ENCODE assay signal across 8 cellular contexts in the genomic region with DNA sequence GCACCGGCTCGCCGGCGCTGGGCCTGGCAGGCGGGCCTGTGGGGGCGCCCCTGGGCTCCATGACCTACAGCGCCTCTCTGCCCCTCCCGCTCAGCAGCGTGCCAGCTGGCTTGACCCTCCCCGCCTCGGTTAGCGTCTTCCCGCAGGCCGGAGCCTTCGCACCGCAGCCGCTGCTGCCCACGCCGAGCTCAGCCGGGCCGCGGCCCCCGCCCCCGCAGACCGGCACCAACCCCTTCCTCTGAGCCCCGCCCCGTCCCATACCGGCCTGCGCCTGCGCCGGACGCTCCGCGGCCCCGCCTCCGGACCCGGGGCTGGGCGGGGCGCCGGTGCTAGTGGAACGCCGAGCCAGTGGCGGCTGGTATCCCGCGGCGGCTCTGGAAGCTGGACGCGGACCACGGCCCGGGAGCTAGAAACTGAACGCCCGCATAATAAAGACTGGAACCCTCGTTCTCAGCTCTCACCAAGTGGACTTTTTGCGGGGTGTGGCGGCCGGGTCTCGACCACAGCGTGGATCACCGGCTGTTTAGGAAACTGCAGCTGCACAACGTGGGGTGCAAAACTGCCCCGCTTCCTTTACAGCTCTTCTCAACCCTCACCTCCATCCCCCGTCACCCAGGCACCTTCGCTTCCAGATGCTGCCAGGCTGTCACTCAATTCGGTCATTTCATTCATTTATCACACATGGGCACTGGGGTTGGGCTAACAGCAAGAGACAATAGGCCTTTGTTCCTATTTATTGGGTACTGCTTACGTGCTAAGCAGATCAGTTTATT. TPM values are rescaled to one million over a fixed set of nuclear protein-coding genes. Genes with fewer than 3 reads are reported as not detected.
DNase-seq lines count a peak whose midpoint lies in the region; ATAC-seq, FAIRE-seq and TF ChIP-seq lines count a peak whose summit lies in the region.

No MANE protein-coding gene starts in this region.

- H3K36me3 Mint-ChIP-seq in H9 (ENCODE audit: insufficient read depth in 1 of 3, low read depth in 3 of 3), result no peaks in the 10 kb centered on the region
- no peaks in the 10 kb centered on the region for H3K36me3 Mint-ChIP-seq in activated naive CD8-positive, alpha-beta T cell

- H4K20me1 ChIP-seq in H9 (ENCODE audit: control insufficient read depth, insufficient read depth, insufficient read length) (no peaks in the 10 kb centered on the region), MM.1S (ENCODE audit: insufficient read depth, low read length) (no peaks in the 10 kb centered on the region)

- no peak overlapping the region for H3K56ac ChIP-seq in H9 (ENCODE audit: insufficient read length, low read depth, low read length)

- H3K9ac ChIP-seq in H9 (ENCODE audit: extremely low read depth, insufficient read length, low read length) (peak overlapping the region; percentile 8), MM.1S (ENCODE audit: low read length) (peak overlapping the region; percentile 40; the same call in 1 of the 2 replicates)

- ATAC-seq in SK-N-SH treated with all-trans-retinoic acid at 6 μM for 48 hours (peak; percentile 87), Right ventricle myocardium inferior (peak; percentile 93), pancreas (peak; percentile 82 to 90 (median 84))

- H3T11ph ChIP-seq in H9 (ENCODE audit: low read length), result no peak overlapping the region

- H3K23me2 ChIP-seq in H9 (ENCODE audit: insufficient read length, low read depth, low read length, poor library complexity, severe bottlenecking), result peaks cover 8% of the 10 kb centered on the region

- H2BK15ac ChIP-seq in H9 (ENCODE audit: low read depth, low read length), result no peak overlapping the region

- H2AFZ ChIP-seq in H9 (ENCODE audit: low read length), result no peak overlapping the region
- peak overlapping the region; percentile 84 for H2AFZ ChIP-seq in MM.1S (ENCODE audit: low read length)

- H3K9me3 ChIP-seq in H9 (ENCODE audit: control insufficient read depth, low read depth, low read length), result no peaks in the 10 kb centered on the region
- H3K9me3 ChIP-seq in MM.1S (replicated peaks; ENCODE audit: insufficient read depth, low read length), result no peaks in the 10 kb centered on the region
- no peaks in the 10 kb centered on the region for H3K9me3 ChIP-seq in pancreas
- H3K9me3 ChIP-seq in thyroid gland, result no peaks in the 10 kb centered on the region

- no peak overlapping the region for H2BK5ac ChIP-seq in H9 (ENCODE audit: insufficient read length, low read length)

- peaks cover 34% of the 10 kb centered on the region for H3K27me3 Mint-ChIP-seq in H9 (ENCODE audit: low read depth)
- peaks cover 3% of the 10 kb centered on the region for H3K27me3 Mint-ChIP-seq in activated naive CD8-positive, alpha-beta T cell

- DNase-seq in GF-D8 (lab: John Stamatoyannopoulos, UW), result peak; percentile 29
- DNase-seq in H9, result peak; percentile 92
- peak; percentile 85 for DNase-seq in MM.1S
- DNase-seq in Right ventricle myocardium inferior (ENCODE audit: missing footprints), result peak; percentile 94
- DNase-seq in pancreas, result peak; percentile 82 to 96 (median 89)
- peak; percentile 88 for DNase-seq in thyroid gland

- intact Hi-C loops in Right ventricle myocardium inferior (cut with DNase I) (loop anchor here (2.0 to 10.0 kb wide), 3 partner anchors 33 to 413 kb away; partner anchors contain the start of gene MYCBPAP), pancreas (cut with DNase I) (loop anchor here in 1 of 3 donors (10.0 kb wide), 1 partner anchor 303 kb away; no protein-coding TSS in a partner anchor), thyroid gland (cut with DNase I) (loop anchor here (5.0 kb wide), 1 partner anchor 55 kb away; no protein-coding TSS in a partner anchor)

- no peaks in the 10 kb centered on the region for H3K9me2 ChIP-seq in MM.1S (replicated peaks; ENCODE audit: insufficient read depth, low read length)

- no peak overlapping the region for H2BK12ac ChIP-seq in H9 (ENCODE audit: insufficient read length, low read depth, low read length)

- H3F3A ChIP-seq in MM.1S (ENCODE audit: insufficient read depth, low read length), result no peaks in the 10 kb centered on the region

- H4K91ac ChIP-seq in H9 (ENCODE audit: insufficient read length, low read depth, low read length), result no peak overlapping the region

- H2BK120ac ChIP-seq in H9 (ENCODE audit: low read depth, low read length, poor library complexity, severe bottlenecking), result no peak overlapping the region

- H3K18ac ChIP-seq in H9 (ENCODE audit: insufficient read length, low read depth, low read length), result peak overlapping the region; percentile 77

- no peak for FAIRE-seq in pancreas (lab: Jason Lieb, UNC)

- no peak overlapping the region for H4K8ac ChIP-seq in H9 (replicated peaks; ENCODE audit: insufficient read length, low read depth, low read length)

- no peaks in the 10 kb centered on the region for H3K79me2 ChIP-seq in H9 (ENCODE audit: insufficient read depth, low read length)
- H3K79me2 ChIP-seq in MM.1S (ENCODE audit: low read length), result no peaks in the 10 kb centered on the region

- peak; percentile 34; the same call in 2 of the 3 replicates for TF ChIP-seq CTCF in H9 (conservative IDR thresholded peaks at IDR 0.05)
- TF ChIP-seq CTCF in MM.1S (IDR thresholded peaks at IDR 0.05; ENCODE audit: low read length), result peak; percentile 42
- TF ChIP-seq CTCF in pancreas (IDR thresholded peaks at IDR 0.05), result no peak
- TF ChIP-seq CTCF in thyroid gland (IDR thresholded peaks at IDR 0.05), result no peak

- H3K79me1 ChIP-seq in H9 (ENCODE audit: insufficient read depth, low read depth, low read length, poor library complexity, severe bottlenecking), result no peaks in the 10 kb centered on the region

- H3K27me3 ChIP-seq in H9 (ENCODE audit: insufficient read depth, low read length), result no peaks in the 10 kb centered on the region; the same call in 1 of the 2 replicates
- peaks cover 14% of the 10 kb centered on the region for H3K27me3 ChIP-seq in MM.1S (replicated peaks; ENCODE audit: insufficient read depth, low read length)
- no peaks in the 10 kb centered on the region for H3K27me3 ChIP-seq in pancreas
- H3K27me3 ChIP-seq in thyroid gland, result no peaks in the 10 kb centered on the region

- no peak overlapping the region for H3K27ac Mint-ChIP-seq in H9
- H3K27ac Mint-ChIP-seq in activated naive CD8-positive, alpha-beta T cell, result no peak overlapping the region

- WGBS in H9 (ENCODE audit: extremely low coverage, insufficient read length, low lambda C conversion rate), result no CpG with 5 or more reads among the region's 65 CpGs
- WGBS in pancreas, 2 donors, result 1% methylated on average over 52 to 65 of the region's 65 CpGs
- WGBS in thyroid gland, 2 donors, result 3% methylated on average over 24 to 50 of the region's 65 CpGs

- H3K4me3 Mint-ChIP-seq in H9, result peak overlapping the region; percentile 69 to 82
- H3K4me3 Mint-ChIP-seq in activated naive CD8-positive, alpha-beta T cell, result peak overlapping the region; percentile 79

- peaks cover 26 to 36% of the 10 kb centered on the region in 2 experiments for H3K4me1 Mint-ChIP-seq in H9
- peaks cover 16% of the 10 kb centered on the region for H3K4me1 Mint-ChIP-seq in activated naive CD8-positive, alpha-beta T cell (ENCODE audit: low read depth)

- H3K27ac ChIP-seq in H9 (ENCODE audit: insufficient read length, low read depth, low read length), result no peak overlapping the region
- no peak overlapping the region for H3K27ac ChIP-seq in MM.1S (ENCODE audit: low read length)
- peak overlapping the region; percentile 68 to 84 (median 74) for H3K27ac ChIP-seq in pancreas
- peak overlapping the region; percentile 25 to 73 (median 70) for H3K27ac ChIP-seq in thyroid gland

- H3K36me3 ChIP-seq in MM.1S (replicated peaks; ENCODE audit: insufficient read depth, low read length) (no peaks in the 10 kb centered on the region), pancreas (peaks cover 0 to 27% (median 3%) of the 10 kb centered on the region in 3 donors), thyroid gland (no peaks in the 10 kb centered on the region)

- no peak overlapping the region for H3K4ac ChIP-seq in H9 (ENCODE audit: low read depth, low read length)

- H4K5ac ChIP-seq in H9 (ENCODE audit: insufficient read length, low read depth, low read length), result no peak overlapping the region

- no peak overlapping the region for H2AK5ac ChIP-seq in H9 (ENCODE audit: insufficient read length, low read length)

- peak in 1 of 2 donors; percentile 84 for TF ChIP-seq POLR2A in thyroid gland (IDR thresholded peaks at IDR 0.05)

- peak overlapping the region; percentile 71 for H3K14ac ChIP-seq in H9 (ENCODE audit: insufficient read depth, low read length)

- H2BK20ac ChIP-seq in H9 (ENCODE audit: low read depth, low read length, poor library complexity, severe bottlenecking), result no peak overlapping the region

- H3K23ac ChIP-seq in H9 (ENCODE audit: insufficient read length, low read depth, low read length), result no peak overlapping the region

- H3K4me2 ChIP-seq in H9 (ENCODE audit: insufficient read depth, insufficient read length, low read length) (peak overlapping the region; percentile 76), MM.1S (ENCODE audit: low read depth, low read length) (peak overlapping the region; percentile 79)

- H3K4me1 ChIP-seq in H9 (ENCODE audit: insufficient read depth, low read length) (0 out of 2 replicates have a peak, but pooled peaks cover 2% of the 10 kb centered on the region), MM.1S (ENCODE audit: low read length) (peaks cover 12% of the 10 kb centered on the region), pancreas (peaks cover 18 to 26% (median 24%) of the 10 kb centered on the region in 3 donors), thyroid gland (peaks cover 15 to 19% of the 10 kb centered on the region in 2 donors)

- no peaks in the 10 kb centered on the region for H3K9me3 Mint-ChIP-seq in H9
- no peaks in the 10 kb centered on the region for H3K9me3 Mint-ChIP-seq in activated naive CD8-positive, alpha-beta T cell (ENCODE audit: low read depth)

- H3K4me3 ChIP-seq in MM.1S (ENCODE audit: low read length) (peak overlapping the region; percentile 68), pancreas (peak overlapping the region; percentile 4 to 54 (median 30)), thyroid gland (replicated peaks in 1 of 3) (peak overlapping the region; percentile 9 to 39 (median 19))

RNA-seq across cellular contexts. Expression of gene SPATA20, which starts 4.9 kb away (rescaled TPM):
- total RNA-seq in H9 (2021), result 23.9 and 26.6 TPM in 2 replicates
- 60.4 TPM for total RNA-seq in Right ventricle myocardium inferior
- 10 to 100 TPM; 26.9 to 42.3 (median 36.1) TPM for total RNA-seq in pancreas
- 10 to 100 TPM; 70.1 to 80.8 TPM for polyA plus RNA-seq in pancreas
- total RNA-seq in thyroid gland, result 100 to 1,000 TPM in 3 of 4 donors, 10 to 100 TPM in 1; 94.9 to 177 (median 125) TPM

RNA-seq across cellular contexts. Expression of gene EPN3, which starts 9.6 kb away (rescaled TPM):
- total RNA-seq in H9 (2021) (1.9 and 2.2 TPM in 2 replicates), Right ventricle myocardium inferior (21.5 TPM), pancreas (10 to 100 TPM in 4 of 6 donors, 1 to 10 TPM in 2; 7.6 to 30.2 (median 12.7) TPM), thyroid gland (10 to 100 TPM in 1 of 4 donors, 1 to 10 TPM in 1, under 1 TPM in 1, not detected in 1; 0.63 to 31.6 (median 3.5) TPM)
- 10 to 100 TPM in 1 of 2 donors, 1 to 10 TPM in 1; 6.9 to 25.4 TPM for polyA plus RNA-seq in pancreas

RNA-seq across cellular contexts. Expression of gene CACNA1G, which starts 18.4 kb away (rescaled TPM):
- total RNA-seq in H9 (2021) (1.5 and 1.7 TPM in 2 replicates), Right ventricle myocardium inferior (0.38 TPM), pancreas (under 1 TPM in 5 of 6 donors, not detected in 1; 0.03 to 0.37 (median 0.09) TPM), thyroid gland (1 to 10 TPM in 1 of 4 donors, under 1 TPM in 3; 0.13 to 3.3 (median 0.52) TPM)
- polyA plus RNA-seq in pancreas, result under 1 TPM; 0.02 to 0.11 TPM

RNA-seq across cellular contexts. Expression of gene MYCBPAP, which starts 33.9 kb away (rescaled TPM):
- total RNA-seq in H9 (2021), result 1.7 and 1.9 TPM in 2 replicates
- 0.81 TPM for total RNA-seq in Right ventricle myocardium inferior
- 1 to 10 TPM in 3 of 6 donors, under 1 TPM in 3; 0.43 to 1.1 (median 0.80) TPM for total RNA-seq in pancreas
- 1 to 10 TPM; 1.1 to 1.7 TPM for polyA plus RNA-seq in pancreas
- 1 to 10 TPM in 3 of 4 donors, under 1 TPM in 1; 0.78 to 3.2 (median 1.6) TPM for total RNA-seq in thyroid gland

Comparison
In these comparisons a context has a peak if more than half of its experiments do, and no peak if none do; other contexts are left out.
1. DNase-seq: peak in every context shown above with its lines; median percentile 94 in Right ventricle myocardium inferior; 92 in H9; 89 in pancreas; 88 in thyroid gland; 85 in MM.1S; 29 in GF-D8.
2. H3K27ac ChIP-seq: peak in pancreas (4 of 4) and thyroid gland (3 of 3); none in H9 (single experiment) and MM.1S (single experiment).
3. CTCF ChIP-seq: peak in H9 (single experiment) and MM.1S (single experiment); none in pancreas (0 of 4) and thyroid gland (0 of 6).
4. Peak in every context shown above with its lines, with median percentiles within 50 percentile points of each other: H3K4me3 ChIP-seq and ATAC-seq.